In genomic region chr6:129115491-129115890, GRCh38 we compare ENCODE assay signal across 17 cellular contexts.
"Had no signal": no experiment of that assay in that cellular context is flagged by ENCODE, and none has a peak within 500 bp of the region (broad histone marks: within the 10 kb centered on the region; RNA-seq: fewer than 3 reads in every experiment).

No MANE protein-coding gene starts in this region.

- H3K4me3 ChIP-seq: cardiac muscle cell, esophagus muscularis mucosa, neural progenitor cell, tibial artery, uterus had no signal

- H3K27ac ChIP-seq: cardiac muscle cell, neural progenitor cell had no signal

- H3K27me3 ChIP-seq: cardiac muscle cell, esophagus muscularis mucosa, neural progenitor cell, tibial artery, uterus had no signal

- H3K9me3 Mint-ChIP-seq: activated T-helper 2 cell treated with anti-CD3 and anti-CD28 coated beads, Interferon-gamma antibody, Interleukin-2, Interleukin-4, amounts not matched to agents 10 μg/mL and 5 μg/mL and 100 μg/mL, durations not matched to agents 14 hours and 24 hours and 36 hours; naive B cell; neural progenitor cell; stimulated activated memory B cell treated with anti-CD40 and anti-IgM and Interleukin-4, amounts not matched to agents 10 μg/mL and 1 μg/mL and 100 μg/mL, for 72 hours had no signal

- H3K4me2 ChIP-seq: neural progenitor cell had no signal

- H3K27ac Mint-ChIP-seq: activated T-helper 2 cell treated with anti-CD3 and anti-CD28 coated beads, Interferon-gamma antibody, Interleukin-2, Interleukin-4, amounts not matched to agents 10 μg/mL and 5 μg/mL and 100 μg/mL, durations not matched to agents 14 hours and 24 hours and 36 hours; naive B cell; neural progenitor cell; stimulated activated memory B cell treated with anti-CD40 and anti-IgM and Interleukin-4, amounts not matched to agents 10 μg/mL and 1 μg/mL and 100 μg/mL, for 72 hours had no signal

- H3K9me3 ChIP-seq: esophagus muscularis mucosa, tibial artery, uterus had no signal

- H3K4me1 Mint-ChIP-seq: naive B cell; stimulated activated memory B cell treated with anti-CD40 and anti-IgM and Interleukin-4, amounts not matched to agents 10 μg/mL and 1 μg/mL and 100 μg/mL, for 72 hours had no signal

- DNase-seq: activated CD4-positive, alpha-beta T cell treated with anti-CD3 and anti-CD28 coated beads, Interleukin-2, amount 50 U/mL, for 4 hours; activated CD4-positive, CD25-positive, alpha-beta regulatory T cell treated with anti-CD3 and anti-CD28 coated beads, Interleukin-2, amount 50 U/mL, for 72 hours; activated naive CD4-positive, alpha-beta T cell treated with anti-CD3 and anti-CD28 coated beads, Interleukin-2, amount 50 U/mL, for 16 hours; activated T-cell treated with anti-CD3 and anti-CD28 coated beads, Interleukin-2, amount 50 U/mL, for 1 hour; effector CD4-positive, alpha-beta T cell; hypothalamus; kidney; midbrain; naive B cell; stimulated activated CD4-positive, alpha-beta T cell treated with anti-CD3 and anti-CD28 coated beads, Interleukin-2, amount 100 ng/mL, for 48 hours; tibial artery; uterus had no signal

- H3K4me1 ChIP-seq: neural progenitor cell, tibial artery, uterus had no signal

- H2AFZ ChIP-seq: neural progenitor cell had no signal

- ATAC-seq: stimulated activated memory B cell treated with anti-CD40 and anti-IgM and Interleukin-4, amounts not matched to agents 10 μg/mL and 1 μg/mL and 100 μg/mL, for 72 hours had no signal

- H3K4me3 Mint-ChIP-seq: naive B cell; neural progenitor cell; stimulated activated memory B cell treated with anti-CD40 and anti-IgM and Interleukin-4, amounts not matched to agents 10 μg/mL and 1 μg/mL and 100 μg/mL, for 72 hours had no signal

- H3K9ac ChIP-seq: neural progenitor cell had no signal

- H3K36me3 ChIP-seq: cardiac muscle cell, esophagus muscularis mucosa, neural progenitor cell, tibial artery, uterus had no signal

- H3K27me3 Mint-ChIP-seq: naive B cell; stimulated activated memory B cell treated with anti-CD40 and anti-IgM and Interleukin-4, amounts not matched to agents 10 μg/mL and 1 μg/mL and 100 μg/mL, for 72 hours had no signal

- H3K36me3 Mint-ChIP-seq: naive B cell; neural progenitor cell; stimulated activated memory B cell treated with anti-CD40 and anti-IgM and Interleukin-4, amounts not matched to agents 10 μg/mL and 1 μg/mL and 100 μg/mL, for 72 hours had no signal
